In the genomic region with DNA sequence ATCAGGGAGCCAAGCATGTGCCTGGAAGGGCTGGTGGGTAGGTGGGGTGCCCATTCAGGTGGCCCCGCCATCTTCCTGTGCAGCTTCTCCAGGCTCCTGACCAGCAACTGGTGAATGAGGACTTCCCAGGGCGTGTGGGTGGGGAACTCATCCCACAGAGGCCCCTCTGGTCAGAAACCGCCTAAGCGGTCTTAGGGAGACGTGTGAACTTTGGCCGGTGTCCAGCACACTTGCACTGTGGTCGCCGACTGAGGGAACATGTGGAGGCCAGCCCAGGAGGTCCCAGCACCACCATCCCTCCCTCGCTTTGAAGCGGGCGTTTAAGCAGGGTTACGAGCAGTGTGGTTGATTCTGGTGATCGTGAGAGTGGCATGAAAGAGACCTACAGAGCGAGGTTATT, we compare ENCODE assay signal across 22 cellular contexts.
A peak's percentile ranks its signal among the peaks of the same experiment; 100 is the strongest.
DNase-seq lines count a peak whose midpoint lies in the region; ATAC-seq, FAIRE-seq and TF ChIP-seq lines count a peak whose summit lies in the region.
"Had no signal": no experiment of that assay in that cellular context is flagged by ENCODE, and none has a peak within 500 bp of the region (broad histone marks: within the 10 kb centered on the region; RNA-seq: fewer than 3 reads in every experiment).

No MANE protein-coding gene starts in this region.

- no peak for TF ChIP-seq RAD21 in K562 (CRISPR knock-in tag; conservative IDR thresholded peaks at IDR 0.05 in 1 of 2, IDR thresholded peaks at IDR 0.05 in 1 of 2)

- TF ChIP-seq CTCF in K562 (IDR thresholded peaks at IDR 0.05 in 2 of 3, conservative IDR thresholded peaks at IDR 0.05 in 1 of 3; ENCODE audit: insufficient read depth in 2 of 3, low read depth in 1 of 3, low read length in 3 of 3): no peak
- TF ChIP-seq CTCF in neural crest cell (conservative IDR thresholded peaks at IDR 0.05): no peak

- intact Hi-C loops in K562 (cut with micrococcal nuclease): no loop called here

- H3K27me3 ChIP-seq in K562 (ENCODE audit: control insufficient read depth in 2 of 2, insufficient read depth in 2 of 2, low read length in 2 of 2): peaks cover 55 to 70% of the 10 kb centered on the region in 2 experiments
- H3K27me3 ChIP-seq: BE2C had no signal

- no peak for ATAC-seq in K562
- ATAC-seq: HCT116 had no signal

- H3K4me2 ChIP-seq in K562 (ENCODE audit: insufficient read depth, low read length): no peak overlapping the region

- DNase-seq in SW480 (ENCODE audit: low spot score): peak; percentile 31
- no peak for DNase-seq in K562 (ENCODE audit: extremely low read depth in 1 of 4, low spot score in 3 of 4)
- no peak for DNase-seq in neural crest cell (ENCODE audit: low read depth, low spot score)
- no peak for DNase-seq in activated CD4-positive, alpha-beta T cell treated with anti-CD3 and anti-CD28 coated beads, Interleukin-2, amount 50 U/mL, for 4 hours
- no peak for DNase-seq in NCI-H1694 treated with DMSO at 0.1 percent for 48 hours (lab: John Stamatoyannopoulos, UW)
- no peak for DNase-seq in mucosa of gallbladder (ENCODE audit: low spot score)
- DNase-seq: ACHN; BE2C; C1 segment of cervical spinal cord; CD4-positive, CD25-positive, alpha-beta regulatory T cell; CD8-positive, alpha-beta memory T cell; COR-L47; DMS 273 treated with DMSO at 0.1 percent for 48 hours; DMS53; DND-41; EL; GOT3; H7 had no signal

- POLR2A ChIA-PET in K562 (lab: Yijun Ruan, JAX): no interaction called here

- no peak overlapping the region for H2AFZ ChIP-seq in K562 (ENCODE audit: low read depth, low read length)

- no peaks in the 10 kb centered on the region for H3K36me3 Mint-ChIP-seq in neural crest cell (ENCODE audit: low read depth)
- H3K36me3 Mint-ChIP-seq: CD4-positive, CD25-positive, alpha-beta regulatory T cell had no signal

- TF ChIP-seq EP300 in K562 (IDR thresholded peaks at IDR 0.05; ENCODE audit: low read length): no peak

- no peaks in the 10 kb centered on the region for H3K9me3 Mint-ChIP-seq in neural crest cell
- H3K9me3 Mint-ChIP-seq: CD4-positive, CD25-positive, alpha-beta regulatory T cell; CD8-positive, alpha-beta memory T cell had no signal

- FAIRE-seq in K562 (lab: Jason Lieb, UNC): no peak
- FAIRE-seq: A204.1, GM12891, GM18507 had no signal

- no peak for TF ChIP-seq POLR2A in K562 (conservative IDR thresholded peaks at IDR 0.05)

- CTCF ChIA-PET in K562 (lab: Yijun Ruan, JAX; ENCODE audit: low intra/inter-chr PET ratio): no interaction called here

- WGBS in K562 (ENCODE audit: insufficient coverage, low coverage, missing lambda C conversion rate): 4% methylated on average over 14 of the region's 14 CpGs

- no peak overlapping the region for H3K9ac ChIP-seq in K562 (ENCODE audit: insufficient read depth in 1 of 2, low read depth in 2 of 2, low read length in 2 of 2)

- no peaks in the 10 kb centered on the region for H3K9me1 ChIP-seq in K562 (ENCODE audit: control insufficient read depth, insufficient read depth, low read length)

- 0 out of 2 replicates have a peak, but pooled peaks cover 13% of the 10 kb centered on the region for H4K20me1 ChIP-seq in K562 (replicated peaks; ENCODE audit: control insufficient read depth, insufficient read depth, low read length)

- H3K79me2 ChIP-seq in K562 (ENCODE audit: control insufficient read depth, insufficient read depth, low read length): no peaks in the 10 kb centered on the region

- BruUV-seq in K562 (replicated peaks; lab: Mats Ljungman, UMichigan): no TSS peak

- no peaks in the 10 kb centered on the region for H3K4me1 ChIP-seq in K562 (replicated peaks in 1 of 2; ENCODE audit: control insufficient read depth in 2 of 2, insufficient read depth in 2 of 2, low read length in 2 of 2)

- H3K4me3 Mint-ChIP-seq in neural crest cell: no peak overlapping the region
- H3K4me3 Mint-ChIP-seq: CD8-positive, alpha-beta memory T cell had no signal

- H3K4me3 ChIP-seq in K562: no peak overlapping the region

- in situ Hi-C loops in K562 (cut with MboI): no loop called here

- H3K27ac ChIP-seq in K562 (ENCODE audit: extremely low read depth, low read depth, low read length): no peak overlapping the region

- H3K4me1 Mint-ChIP-seq in neural crest cell: peaks cover 19% of the 10 kb centered on the region

- no peaks in the 10 kb centered on the region for H3K27me3 Mint-ChIP-seq in neural crest cell (ENCODE audit: low read depth)
- H3K27me3 Mint-ChIP-seq: CD8-positive, alpha-beta memory T cell had no signal

- H3K36me3 ChIP-seq in K562 (ENCODE audit: control insufficient read depth, insufficient read depth, low read length): no peaks in the 10 kb centered on the region
- H3K36me3 ChIP-seq: BE2C had no signal

- no peaks in the 10 kb centered on the region for H3K9me3 ChIP-seq in K562 (replicated peaks; ENCODE audit: control insufficient read depth, insufficient read depth, low read depth, low read length)
- H3K9me3 ChIP-seq: BE2C had no signal

- H3K27ac Mint-ChIP-seq in neural crest cell (ENCODE audit: unreplicated experiment): peak overlapping the region; percentile 50
- H3K27ac Mint-ChIP-seq: CD4-positive, CD25-positive, alpha-beta regulatory T cell had no signal

TF ChIP-seq in K562, 482 proteins besides CTCF, POLR2A, EP300 and RAD21:
- peak; percentile 35 for TF ChIP-seq NFIC (IDR thresholded peaks at IDR 0.05)
- TF ChIP-seq ZNF75A (CRISPR knock-in tag; IDR thresholded peaks at IDR 0.05): no peak
TF ChIP-seq in K562: peak in this region for 1.
